Comparison of ENCODE assay signal across 1 cellular context in the genomic region with DNA sequence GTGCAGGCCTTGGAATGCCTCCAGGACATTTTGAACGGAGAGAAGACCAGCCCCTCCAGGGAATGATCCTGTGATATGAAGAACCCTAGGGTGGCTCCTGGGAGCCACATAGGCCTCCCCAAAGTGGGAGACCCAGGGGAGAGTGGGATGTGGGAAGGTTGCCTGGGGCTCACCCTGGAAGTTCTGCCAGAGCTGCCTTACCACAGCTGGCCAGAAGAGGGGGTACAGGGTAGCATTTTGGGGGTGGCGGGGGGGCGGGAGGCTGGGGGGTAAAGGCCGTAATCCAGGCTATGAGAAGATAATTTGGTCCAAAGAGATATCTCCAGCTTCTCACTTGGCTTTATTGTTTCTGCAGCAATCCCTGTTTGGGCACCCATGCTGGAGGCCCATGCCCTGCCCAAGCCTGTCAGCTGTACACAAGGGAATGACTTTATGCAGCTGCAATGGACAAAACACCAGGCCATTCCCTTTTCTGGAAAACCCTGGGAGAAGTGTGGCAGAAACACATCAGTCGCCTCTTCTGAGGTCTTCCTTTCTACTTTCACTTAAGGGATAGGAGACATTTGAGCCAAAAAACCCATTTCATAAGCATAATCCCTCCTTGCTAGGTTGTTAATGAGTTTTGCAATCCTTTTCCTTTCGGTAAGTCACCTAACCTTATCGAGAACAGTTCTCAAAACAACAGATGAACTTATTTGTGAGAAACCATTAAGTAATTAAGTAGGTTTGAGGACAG.
TF ChIP-seq lines count a peak whose summit lies in the region.

No MANE protein-coding gene starts in this region.

TF ChIP-seq in GM23338, 12 proteins besides CTCF, POLR2A, EP300 and RAD21 (continued from another document):
- TF ChIP-seq, protein P1, sequence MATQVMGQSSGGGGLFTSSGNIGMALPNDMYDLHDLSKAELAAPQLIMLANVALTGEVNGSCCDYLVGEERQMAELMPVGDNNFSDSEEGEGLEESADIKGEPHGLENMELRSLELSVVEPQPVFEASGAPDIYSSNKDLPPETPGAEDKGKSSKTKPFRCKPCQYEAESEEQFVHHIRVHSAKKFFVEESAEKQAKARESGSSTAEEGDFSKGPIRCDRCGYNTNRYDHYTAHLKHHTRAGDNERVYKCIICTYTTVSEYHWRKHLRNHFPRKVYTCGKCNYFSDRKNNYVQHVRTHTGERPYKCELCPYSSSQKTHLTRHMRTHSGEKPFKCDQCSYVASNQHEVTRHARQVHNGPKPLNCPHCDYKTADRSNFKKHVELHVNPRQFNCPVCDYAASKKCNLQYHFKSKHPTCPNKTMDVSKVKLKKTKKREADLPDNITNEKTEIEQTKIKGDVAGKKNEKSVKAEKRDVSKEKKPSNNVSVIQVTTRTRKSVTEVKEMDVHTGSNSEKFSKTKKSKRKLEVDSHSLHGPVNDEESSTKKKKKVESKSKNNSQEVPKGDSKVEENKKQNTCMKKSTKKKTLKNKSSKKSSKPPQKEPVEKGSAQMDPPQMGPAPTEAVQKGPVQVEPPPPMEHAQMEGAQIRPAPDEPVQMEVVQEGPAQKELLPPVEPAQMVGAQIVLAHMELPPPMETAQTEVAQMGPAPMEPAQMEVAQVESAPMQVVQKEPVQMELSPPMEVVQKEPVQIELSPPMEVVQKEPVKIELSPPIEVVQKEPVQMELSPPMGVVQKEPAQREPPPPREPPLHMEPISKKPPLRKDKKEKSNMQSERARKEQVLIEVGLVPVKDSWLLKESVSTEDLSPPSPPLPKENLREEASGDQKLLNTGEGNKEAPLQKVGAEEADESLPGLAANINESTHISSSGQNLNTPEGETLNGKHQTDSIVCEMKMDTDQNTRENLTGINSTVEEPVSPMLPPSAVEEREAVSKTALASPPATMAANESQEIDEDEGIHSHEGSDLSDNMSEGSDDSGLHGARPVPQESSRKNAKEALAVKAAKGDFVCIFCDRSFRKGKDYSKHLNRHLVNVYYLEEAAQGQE (IDR thresholded peaks at IDR 0.05; ENCODE audit: unreplicated experiment), result no peak
- TF ChIP-seq CREB1 (CRISPR knock-in tag; IDR thresholded peaks at IDR 0.05; ENCODE audit: low read depth), result no peak
